Comparison of ENCODE assay signal across 8 cellular contexts in genomic region chr4:17511950-17512795, GRCh38. TPM values are rescaled to one million over a fixed set of nuclear protein-coding genes. Genes with fewer than 3 reads are reported as not detected.
A peak's percentile ranks its signal among the peaks of the same experiment; 100 is the strongest.
DNase-seq lines count a peak whose midpoint lies in the region; ATAC-seq, FAIRE-seq and TF ChIP-seq lines count a peak whose summit lies in the region.

Gene QDPR (minus strand): TSS chr4:17512090. CDS start chr4:17512054, 36 bp downstream.

- H3K4me1 ChIP-seq in BLaER1 treated with 17β-estradiol and CSF1 and Interleukin-3, amounts not matched to agents 10 nM and 100 nM: peaks cover 17 to 27% (median 23%) of the 10 kb centered on the region in 10 experiments
- H3K4me1 ChIP-seq in endothelial cell of umbilical vein (ENCODE audit: control insufficient read depth, extremely low read depth, insufficient read depth, low read length): peaks cover 15% of the 10 kb centered on the region

- intact Hi-C loops in endothelial cell of umbilical vein (cut with micrococcal nuclease): loop anchor here (1.0 kb wide), 3 partner anchors 65 to 296 kb away; partner anchors contain the start of genes LAP3 and MED28

- peak within 1 kb of the TSS; percentile 74 to 85 (median 81) for H3K9ac ChIP-seq in BLaER1 treated with 17β-estradiol and CSF1 and Interleukin-3, amounts not matched to agents 10 nM and 100 nM
- H3K9ac ChIP-seq in endothelial cell of umbilical vein (replicated peaks; ENCODE audit: extremely low read depth, insufficient read depth, low read length): peak within 1 kb of the TSS; percentile 66

- H3K9me1 ChIP-seq in endothelial cell of umbilical vein (replicated peaks; ENCODE audit: control insufficient read depth, extremely low read depth, insufficient read depth, low read length): no peaks in the 10 kb centered on the region

- dilution Hi-C loops in endothelial cell of umbilical vein (cut with MboI; ENCODE audit: extremely low pct_ligation_motif_present, low sequenced_read_pairs): no loop called here

- no peaks in the 10 kb centered on the region for H3K27me3 ChIP-seq in BLaER1 treated with 17β-estradiol and CSF1 and Interleukin-3, amounts not matched to agents 10 nM and 100 nM
- peaks cover 14% of the 10 kb centered on the region in 2 experiments for H3K27me3 ChIP-seq in endothelial cell of umbilical vein (ENCODE audit: control insufficient read depth in 2 of 2, insufficient read depth in 2 of 2, low read length in 2 of 2)

- peak within 1 kb of the TSS; percentile 83 to 99 (median 89) for H3K4me2 ChIP-seq in BLaER1 treated with 17β-estradiol and CSF1 and Interleukin-3, amounts not matched to agents 10 nM and 100 nM
- peak within 1 kb of the TSS; percentile 99 for H3K4me2 ChIP-seq in endothelial cell of umbilical vein (ENCODE audit: insufficient read depth, low read length)

- ATAC-seq in GM19025 (IDR thresholded peaks at IDR 0.05; ENCODE audit: low read depth, unreplicated experiment): peak; percentile 97
- ATAC-seq in HG03196 (IDR thresholded peaks at IDR 0.05; ENCODE audit: unreplicated experiment): peak; percentile 99

- peaks cover 19% of the 10 kb centered on the region for H3K79me2 ChIP-seq in endothelial cell of umbilical vein (ENCODE audit: control insufficient read depth, insufficient read depth, low read length)

- no peaks in the 10 kb centered on the region for H3K9me3 ChIP-seq in BLaER1 treated with 17β-estradiol and CSF1 and Interleukin-3, amounts not matched to agents 10 nM and 100 nM (replicated peaks in 1 of 11)
- no peaks in the 10 kb centered on the region for H3K9me3 ChIP-seq in endothelial cell of umbilical vein (replicated peaks; ENCODE audit: control insufficient read depth, insufficient read depth, low read length)

- BruUV-seq in endothelial cell of umbilical vein (replicated peaks; lab: Mats Ljungman, UMichigan): no TSS peak

- peaks cover 0 to 18% (median 0%) of the 10 kb centered on the region in 11 experiments; a peak in 4 of 22 replicates for H4K20me1 ChIP-seq in BLaER1 treated with 17β-estradiol and CSF1 and Interleukin-3, amounts not matched to agents 10 nM and 100 nM
- no peaks in the 10 kb centered on the region for H4K20me1 ChIP-seq in endothelial cell of umbilical vein (replicated peaks; ENCODE audit: control insufficient read depth, extremely low read depth, insufficient read depth, low read length)

- FAIRE-seq in endothelial cell of umbilical vein (lab: Jason Lieb, UNC): peak; percentile 62

- TF ChIP-seq CTCF in endothelial cell of umbilical vein (IDR thresholded peaks at IDR 0.05; ENCODE audit: extremely low read depth in 1 of 2, insufficient read depth in 1 of 2, low read depth in 1 of 2, low read length in 2 of 2): peak in 1 of 2 donors; percentile 45

- POLR2A ChIA-PET in endothelial cell of umbilical vein (lab: Charles Lee): no interaction called here

- TF ChIP-seq POLR2A in endothelial cell of umbilical vein (IDR thresholded peaks at IDR 0.05; ENCODE audit: low read depth, low read length): peak; percentile 67

- H3K27ac ChIP-seq in BLaER1 treated with 17β-estradiol and CSF1 and Interleukin-3, amounts not matched to agents 10 nM and 100 nM: peak within 1 kb of the TSS; percentile 29 to 79 (median 71); a peak in 21 of 22 replicates
- H3K27ac ChIP-seq in endothelial cell of umbilical vein (ENCODE audit: insufficient read depth, low read depth, low read length): peak within 1 kb of the TSS; percentile 56

- H2AFZ ChIP-seq in endothelial cell of umbilical vein (ENCODE audit: low read depth, low read length): peak within 1 kb of the TSS; percentile 70

- H3K4me3 ChIP-seq in BLaER1 treated with 17β-estradiol and CSF1 and Interleukin-3, amounts not matched to agents 10 nM and 100 nM: peak within 1 kb of the TSS; percentile 72 to 88 (median 76)
- H3K4me3 ChIP-seq in endothelial cell of umbilical vein (replicated peaks in 1 of 3; ENCODE audit: insufficient read depth in 1 of 3, low read depth in 1 of 3, low read length in 3 of 3): peak within 1 kb of the TSS; percentile 58 to 97 (median 74)

- CTCF ChIA-PET in endothelial cell of umbilical vein (lab: Charles Lee): interaction anchor here (1.0 to 1.5 kb wide), 5 partner anchors 10 to 305 kb away, joined by 3 to 6 read pairs (median 4); no protein-coding TSS in a partner anchor

- H3K36me3 ChIP-seq in BLaER1 treated with 17β-estradiol and CSF1 and Interleukin-3, amounts not matched to agents 10 nM and 100 nM: peaks cover 17 to 27% (median 21%) of the 10 kb centered on the region in 11 experiments
- H3K36me3 ChIP-seq in endothelial cell of umbilical vein (ENCODE audit: control insufficient read depth in 2 of 2, extremely low read depth in 1 of 2, insufficient read depth in 2 of 2, low read length in 2 of 2): no peaks in the 10 kb centered on the region

- DNase-seq in NOMO-1 (lab: John Stamatoyannopoulos, UW; ENCODE audit: unreplicated experiment in 2 of 2): peak; percentile 74 to 83
- DNase-seq in activated CD8-positive, alpha-beta memory T cell treated with anti-CD3 and anti-CD28 coated beads, Interleukin-2, amount 50 U/mL, for 24 hours (ENCODE audit: extremely low read depth): peak; percentile 26
- peak; percentile 77 for DNase-seq in endothelial cell of umbilical vein (ENCODE audit: low read depth, low spot score)
- peak; percentile 89 for DNase-seq in midbrain (lab: John Stamatoyannopoulos, UW)
- DNase-seq in stimulated activated CD8-positive, alpha-beta memory T cell treated with anti-CD3 and anti-CD28 coated beads, Interleukin-2, amount 100 ng/mL, for 1 hour (ENCODE audit: low read depth in 2 of 2): peak; percentile 43 to 52

TF ChIP-seq in endothelial cell of umbilical vein, 7 proteins besides CTCF, POLR2A, EP300 and RAD21:
- TF ChIP-seq POLR2AphosphoS5 (IDR thresholded peaks at IDR 0.05; ENCODE audit: insufficient read depth, low read depth, low read length) (peak; percentile 75), MYC (IDR thresholded peaks at IDR 0.05; ENCODE audit: low read depth, low read length) (no peak), JUN (IDR thresholded peaks at IDR 0.05; ENCODE audit: borderline replicate concordance, insufficient read depth, insufficient read length, low read depth) (no peak), EZH2 (IDR thresholded peaks at IDR 0.05; ENCODE audit: borderline replicate concordance, low read depth, low read length, severe bottlenecking) (no peak), GATA2 (IDR thresholded peaks at IDR 0.05; ENCODE audit: insufficient read depth, insufficient read length, low read depth, low read length) (no peak), FOS (IDR thresholded peaks at IDR 0.05; ENCODE audit: borderline replicate concordance, insufficient read depth, low read length) (no peak), MAX (IDR thresholded peaks at IDR 0.05; ENCODE audit: insufficient read depth, insufficient read length) (no peak)

RNA-seq across cellular contexts. Expression of gene QDPR, which starts in this region (rescaled TPM):
- total RNA-seq in endothelial cell of umbilical vein: 20.9 and 24.6 TPM in 2 replicates
- polyA plus RNA-seq in endothelial cell of umbilical vein: 18.4 and 20.5 TPM in 2 replicates
- polyA plus RNA-seq in endothelial cell of umbilical vein (2011; cell fraction: cytosol; rRNA removed): 17.5 and 19.1 TPM in 2 replicates
- polyA plus RNA-seq in endothelial cell of umbilical vein (2011; cell fraction: nucleus; rRNA removed): 9.7 and 12.0 TPM in 2 replicates
- polyA plus RNA-seq in endothelial cell of umbilical vein (2012): 29.9 and 35.7 TPM in 2 replicates
- 15.7 and 18.4 TPM in 2 replicates for polyA minus RNA-seq in endothelial cell of umbilical vein
- polyA minus RNA-seq in endothelial cell of umbilical vein (2011; cell fraction: cytosol; rRNA and poly(A)+ RNA removed): 11.2 TPM
- polyA minus RNA-seq in endothelial cell of umbilical vein (2011; cell fraction: nucleus; rRNA and poly(A)+ RNA removed): 4.8 and 6.7 TPM in 2 replicates

Comparison
In these comparisons a context has a peak if more than half of its experiments do, and no peak if none do; other contexts are left out.
1. Peak in every context shown above with its lines: DNase-seq, ATAC-seq, H3K4me3 ChIP-seq and H3K27ac ChIP-seq.
2. DNase-seq: peak in every context shown above with its lines; median percentile 89 in midbrain; 78 in NOMO-1; 77 in endothelial cell of umbilical vein; 48 in stimulated activated CD8-positive, alpha-beta memory T cell treated with anti-CD3 and anti-CD28 coated beads, Interleukin-2, amount 100 ng/mL, for 1 hour; 26 in activated CD8-positive, alpha-beta memory T cell treated with anti-CD3 and anti-CD28 coated beads, Interleukin-2, amount 50 U/mL, for 24 hours.